Comparison of ENCODE assay signal across 10 cellular contexts in genomic region chr5:35778259-35778769, GRCh38.
A peak's percentile ranks its signal among the peaks of the same experiment; 100 is the strongest.
DNase-seq lines count a peak whose midpoint lies in the region; ATAC-seq and TF ChIP-seq lines count a peak whose summit lies in the region.
"Had no signal": no experiment of that assay in that cellular context is flagged by ENCODE, and none has a peak within 500 bp of the region (broad histone marks: within the 10 kb centered on the region; RNA-seq: fewer than 3 reads in every experiment).

No MANE protein-coding gene starts in this region.

- ATAC-seq in CD4-positive, alpha-beta T cell (ENCODE audit: poor library complexity): no peak
- ATAC-seq in central memory CD8-positive, alpha-beta T cell (replicated peaks; ENCODE audit: extremely low read depth, poor library complexity, severe bottlenecking): no peak

- BruUV-seq in OCI-LY7 (replicated peaks; lab: Mats Ljungman, UMichigan): no TSS peak

- POLR2A ChIA-PET in activated CD4-positive, alpha-beta T cell treated with anti-CD3 and anti-CD28 coated beads, Interleukin-2, amount 10 ng/mL, durations not matched to agents 7 days and 5 days (lab: Charles Lee): no interaction called here
- POLR2A ChIA-PET in CD4-positive, alpha-beta T cell (lab: Charles Lee): interaction anchor here (1.0 to 11.8 kb wide), 17 partner anchors 7 to 147 kb away, joined by 3 to 384 read pairs (median 9); partner anchors contain the start of gene IL7R
- POLR2A ChIA-PET in OCI-LY7 (lab: Charles Lee): interaction anchor here (0.5 to 2.4 kb wide), 9 partner anchors 13 to 419 kb away, joined by 3 to 11 read pairs (median 4); no protein-coding TSS in a partner anchor

- CTCF ChIA-PET in activated CD4-positive, alpha-beta T cell treated with anti-CD3 and anti-CD28 coated beads, Interleukin-2, amount 10 ng/mL, durations not matched to agents 7 days and 5 days (lab: Charles Lee): interaction anchor here (0.6 to 2.0 kb wide), 7 partner anchors 9 to 175 kb away, joined by 3 to 10 read pairs (median 5); partner anchors contain the start of gene SPEF2
- CTCF ChIA-PET in CD4-positive, alpha-beta T cell (lab: Charles Lee): interaction anchor here (1.1 to 8.2 kb wide), 21 partner anchors 12 to 147 kb away, joined by 3 to 79 read pairs (median 6); no protein-coding TSS in a partner anchor
- CTCF ChIA-PET in OCI-LY7 (lab: Charles Lee; ENCODE audit: unreplicated experiment): interaction anchor here (2.0 to 4.5 kb wide), 2 partner anchors 16 to 147 kb away, joined by 9 to 31 read pairs; no protein-coding TSS in a partner anchor

- TF ChIP-seq CTCF in CD4-positive, alpha-beta T cell (IDR thresholded peaks at IDR 0.05): no peak
- TF ChIP-seq CTCF in OCI-LY7 (conservative IDR thresholded peaks at IDR 0.05; ENCODE audit: low read length) (no peak), endodermal cell (conservative IDR thresholded peaks at IDR 0.05) (no peak)

- no peaks in the 10 kb centered on the region for H3K79me2 ChIP-seq in OCI-LY7 (ENCODE audit: insufficient read depth, low read depth, low read length)

- DNase-seq in activated CD4-positive, alpha-beta T cell treated with anti-CD3 and anti-CD28 coated beads, Interleukin-2, amount 10 ng/mL, durations not matched to agents 7 days and 5 days: no peak
- no peak for DNase-seq in activated CD4-positive, alpha-beta T cell treated with anti-CD3 and anti-CD28 coated beads, Interleukin-2, amount 50 U/mL, for 4 hours
- DNase-seq in CD4-positive, alpha-beta T cell: no peak
- DNase-seq in OCI-LY7 (ENCODE audit: low spot score) (no peak), cerebellar nuclear complex (lab: John Stamatoyannopoulos, UW) (no peak), endodermal cell (no peak)
- no peak for DNase-seq in central memory CD8-positive, alpha-beta T cell (ENCODE audit: low spot score in 2 of 2)
- no peak for DNase-seq in activated CD4-positive, CD25-positive, alpha-beta regulatory T cell treated with anti-CD3 and anti-CD28 coated beads, Interleukin-2, amount 50 U/mL, for 72 hours

- no peaks in the 10 kb centered on the region for H3K9me2 ChIP-seq in OCI-LY7 (ENCODE audit: insufficient read depth, low read length)

- 94 to 100% methylated on average over 1 to 3 of the region's 3 CpGs for WGBS in endodermal cell (ENCODE audit: insufficient coverage in 1 of 2, insufficient read length in 1 of 2), 2 experiments

- no peaks in the 10 kb centered on the region for H3K9me3 ChIP-seq in CD4-positive, alpha-beta T cell (ENCODE audit: control insufficient read depth, low read length)
- H3K9me3 ChIP-seq in OCI-LY7 (ENCODE audit: low read length) (no peaks in the 10 kb centered on the region), endodermal cell (ENCODE audit: control insufficient read depth, low read length) (no peaks in the 10 kb centered on the region)
- H3K9me3 ChIP-seq: BLaER1 treated with 17β-estradiol and CSF1 and Interleukin-3, amounts not matched to agents 10 nM and 100 nM; Caco-2 had no signal

- H3K4me1 ChIP-seq in OCI-LY7 (ENCODE audit: insufficient read depth, low read length, poor library complexity, severe bottlenecking): peaks cover 21% of the 10 kb centered on the region
- peaks cover 3% of the 10 kb centered on the region for H3K4me1 ChIP-seq in endodermal cell (ENCODE audit: control insufficient read depth, insufficient read depth, low read length)
- H3K4me1 ChIP-seq: Caco-2 had no signal

- no peaks in the 10 kb centered on the region for H3K9me3 Mint-ChIP-seq in activated CD4-positive, alpha-beta T cell treated with anti-CD3 and anti-CD28 coated beads, Interleukin-2, amount 10 ng/mL, durations not matched to agents 7 days and 5 days
- no peaks in the 10 kb centered on the region for H3K9me3 Mint-ChIP-seq in CD4-positive, alpha-beta T cell
- no peaks in the 10 kb centered on the region for H3K9me3 Mint-ChIP-seq in central memory CD8-positive, alpha-beta T cell
- H3K9me3 Mint-ChIP-seq in endodermal cell: no peaks in the 10 kb centered on the region

- H3K4me1 Mint-ChIP-seq in activated CD4-positive, alpha-beta T cell treated with anti-CD3 and anti-CD28 coated beads, Interleukin-2, amount 10 ng/mL, durations not matched to agents 7 days and 5 days: peaks cover 77% of the 10 kb centered on the region
- H3K4me1 Mint-ChIP-seq in CD4-positive, alpha-beta T cell (ENCODE audit: low read depth): peaks cover 80% of the 10 kb centered on the region
- peaks cover 56% of the 10 kb centered on the region for H3K4me1 Mint-ChIP-seq in central memory CD8-positive, alpha-beta T cell
- H3K4me1 Mint-ChIP-seq in endodermal cell: peaks cover 7% of the 10 kb centered on the region

- no peaks in the 10 kb centered on the region for H3K27me3 ChIP-seq in CD4-positive, alpha-beta T cell (ENCODE audit: control insufficient read depth, insufficient read depth, low read length)
- H3K27me3 ChIP-seq in endodermal cell (ENCODE audit: control insufficient read depth, insufficient read depth, low read length, poor library complexity, severe bottlenecking): no peaks in the 10 kb centered on the region
- H3K27me3 ChIP-seq: BLaER1 treated with 17β-estradiol and CSF1 and Interleukin-3, amounts not matched to agents 10 nM and 100 nM had no signal

- intact Hi-C loops in CD4-positive, alpha-beta T cell (cut with DNase I, micrococcal nuclease): loop anchor here (5.0 to 10.0 kb wide), 4 partner anchors 34 to 684 kb away; no protein-coding TSS in a partner anchor
- intact Hi-C loops in OCI-LY7 (cut with micrococcal nuclease; ENCODE audit: unreplicated experiment): loop anchor here (10.0 kb wide), 1 partner anchor 694 kb away; no protein-coding TSS in a partner anchor

- peak overlapping the region; percentile 85 for H3K27ac Mint-ChIP-seq in activated CD4-positive, alpha-beta T cell treated with anti-CD3 and anti-CD28 coated beads, Interleukin-2, amount 10 ng/mL, durations not matched to agents 7 days and 5 days
- peak overlapping the region; percentile 84 for H3K27ac Mint-ChIP-seq in CD4-positive, alpha-beta T cell
- H3K27ac Mint-ChIP-seq in central memory CD8-positive, alpha-beta T cell (ENCODE audit: low read depth): peak overlapping the region; percentile 58
- no peak overlapping the region for H3K27ac Mint-ChIP-seq in endodermal cell

- peaks cover 2% of the 10 kb centered on the region for H3K36me3 Mint-ChIP-seq in activated CD4-positive, alpha-beta T cell treated with anti-CD3 and anti-CD28 coated beads, Interleukin-2, amount 10 ng/mL, durations not matched to agents 7 days and 5 days (ENCODE audit: low read depth)
- H3K36me3 Mint-ChIP-seq in CD4-positive, alpha-beta T cell (ENCODE audit: low read depth): no peaks in the 10 kb centered on the region
- H3K36me3 Mint-ChIP-seq in central memory CD8-positive, alpha-beta T cell (ENCODE audit: insufficient read depth): peaks cover 4% of the 10 kb centered on the region
- no peaks in the 10 kb centered on the region for H3K36me3 Mint-ChIP-seq in endodermal cell (ENCODE audit: low read depth)

- H3K36me3 ChIP-seq in OCI-LY7 (ENCODE audit: insufficient read depth, low read length) (no peaks in the 10 kb centered on the region), endodermal cell (ENCODE audit: control insufficient read depth, insufficient read depth, low read length) (no peaks in the 10 kb centered on the region)
- H3K36me3 ChIP-seq: BLaER1 treated with 17β-estradiol and CSF1 and Interleukin-3, amounts not matched to agents 10 nM and 100 nM had no signal

- H2AFZ ChIP-seq in OCI-LY7 (ENCODE audit: low read length): peak overlapping the region; percentile 43; the same call in 1 of the 2 replicates

- H3K4me3 Mint-ChIP-seq in activated CD4-positive, alpha-beta T cell treated with anti-CD3 and anti-CD28 coated beads, Interleukin-2, amount 10 ng/mL, durations not matched to agents 7 days and 5 days: no peak overlapping the region
- peak overlapping the region; percentile 77 for H3K4me3 Mint-ChIP-seq in CD4-positive, alpha-beta T cell
- H3K4me3 Mint-ChIP-seq in central memory CD8-positive, alpha-beta T cell: no peak overlapping the region
- no peak overlapping the region for H3K4me3 Mint-ChIP-seq in endodermal cell

- no peaks in the 10 kb centered on the region for H3K27me3 Mint-ChIP-seq in activated CD4-positive, alpha-beta T cell treated with anti-CD3 and anti-CD28 coated beads, Interleukin-2, amount 10 ng/mL, durations not matched to agents 7 days and 5 days
- no peaks in the 10 kb centered on the region for H3K27me3 Mint-ChIP-seq in CD4-positive, alpha-beta T cell
- no peaks in the 10 kb centered on the region for H3K27me3 Mint-ChIP-seq in central memory CD8-positive, alpha-beta T cell
- peaks cover 33% of the 10 kb centered on the region for H3K27me3 Mint-ChIP-seq in endodermal cell (ENCODE audit: insufficient read depth)

- H3K27ac ChIP-seq in CD4-positive, alpha-beta T cell (ENCODE audit: low read depth, low read length): peak overlapping the region; percentile 19
- H3K27ac ChIP-seq in OCI-LY7 (ENCODE audit: low read depth, low read length, poor library complexity, severe bottlenecking) (no peak overlapping the region), endodermal cell (ENCODE audit: low read depth, low read length) (no peak overlapping the region)
- H3K27ac ChIP-seq: BLaER1 treated with 17β-estradiol and CSF1 and Interleukin-3, amounts not matched to agents 10 nM and 100 nM had no signal

- H3K9ac ChIP-seq in endodermal cell (ENCODE audit: extremely low read depth, low read length, poor library complexity, severe bottlenecking): no peak overlapping the region
- H3K9ac ChIP-seq: BLaER1 treated with 17β-estradiol and CSF1 and Interleukin-3, amounts not matched to agents 10 nM and 100 nM had no signal

- no peaks in the 10 kb centered on the region for H4K20me1 ChIP-seq in OCI-LY7 (ENCODE audit: insufficient read depth, low read length)
- H4K20me1 ChIP-seq: BLaER1 treated with 17β-estradiol and CSF1 and Interleukin-3, amounts not matched to agents 10 nM and 100 nM had no signal

- H3K4me3 ChIP-seq in OCI-LY7 (ENCODE audit: low read depth, low read length, poor library complexity, severe bottlenecking) (no peak overlapping the region), endodermal cell (ENCODE audit: low read length) (no peak overlapping the region)
- H3K4me3 ChIP-seq: BLaER1 treated with 17β-estradiol and CSF1 and Interleukin-3, amounts not matched to agents 10 nM and 100 nM had no signal

- H3K4me2 ChIP-seq in OCI-LY7 (ENCODE audit: low read length): no peak overlapping the region
- H3K4me2 ChIP-seq: BLaER1 treated with 17β-estradiol and CSF1 and Interleukin-3, amounts not matched to agents 10 nM and 100 nM had no signal
